1 cellular context compared by ENCODE assay signal in genomic region chr6:10725046-10725445, GRCh38.
TF ChIP-seq lines count a peak whose summit lies in the region.

No MANE protein-coding gene starts in this region.

TF ChIP-seq in GM23338, 12 proteins besides CTCF, POLR2A, EP300 and RAD21 (continued from another document):
- TF ChIP-seq ZNF462 (CRISPR knock-in tag; IDR thresholded peaks at IDR 0.05) (no peak), ZNF331 (CRISPR knock-in tag; IDR thresholded peaks at IDR 0.05; ENCODE audit: low read depth) (no peak), NANOG (IDR thresholded peaks at IDR 0.05; ENCODE audit: borderline replicate concordance) (no peak), ZNF114 (CRISPR knock-in tag; IDR thresholded peaks at IDR 0.05) (no peak), REST (IDR thresholded peaks at IDR 0.05; ENCODE audit: unreplicated experiment) (no peak), JUNB (IDR thresholded peaks at IDR 0.05; ENCODE audit: unreplicated experiment) (no peak), EZH2phosphoT487 (IDR thresholded peaks at IDR 0.05; ENCODE audit: unreplicated experiment) (no peak), STAT1 (IDR thresholded peaks at IDR 0.05; ENCODE audit: unreplicated experiment) (no peak), ETS1 (IDR thresholded peaks at IDR 0.05) (no peak)
TF ChIP-seq in GM23338: peak in this region for 0.
